1 cellular context compared by ENCODE assay signal in the genomic region with DNA sequence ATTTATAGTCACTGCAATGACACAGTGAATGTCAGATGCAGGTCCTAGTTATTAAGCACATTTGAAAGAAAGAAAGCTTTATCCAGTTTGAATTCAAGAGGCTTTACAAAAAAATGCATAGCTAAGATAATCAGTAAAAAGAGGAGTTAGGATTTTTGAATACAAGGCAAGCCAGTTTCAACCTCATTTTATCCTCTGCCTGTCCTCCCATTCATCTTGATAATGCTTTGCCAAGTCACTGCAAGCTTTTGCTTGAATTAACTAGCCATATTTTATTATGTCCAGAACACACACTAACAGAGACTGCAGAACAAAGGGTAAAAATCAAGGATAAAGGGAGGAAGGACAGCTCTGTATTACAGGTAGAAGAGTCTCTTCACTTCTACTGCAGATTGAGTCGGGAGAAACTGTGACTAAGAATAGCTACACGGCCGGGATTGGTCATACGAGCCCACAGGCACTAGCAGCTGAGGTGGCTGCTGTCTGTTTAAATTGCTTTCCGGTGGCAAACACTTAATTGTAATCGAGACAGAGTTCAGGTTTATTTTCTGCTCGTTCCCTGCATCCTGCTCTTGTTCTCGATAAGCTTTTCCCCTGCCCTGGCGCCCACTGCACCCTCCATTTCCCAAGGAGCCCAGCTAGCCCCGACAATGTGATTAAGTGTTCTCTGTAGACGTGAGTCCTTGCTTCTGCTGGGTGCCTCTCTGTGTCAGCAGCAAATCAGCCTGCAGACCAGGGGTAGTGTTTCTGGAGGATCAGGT.
TF ChIP-seq lines count a peak whose summit lies in the region.

No MANE protein-coding gene starts in this region.

TF ChIP-seq in HEK293, 187 proteins besides CTCF, POLR2A, EP300 and RAD21 (continued from another document):
- TF ChIP-seq, protein P1, sequence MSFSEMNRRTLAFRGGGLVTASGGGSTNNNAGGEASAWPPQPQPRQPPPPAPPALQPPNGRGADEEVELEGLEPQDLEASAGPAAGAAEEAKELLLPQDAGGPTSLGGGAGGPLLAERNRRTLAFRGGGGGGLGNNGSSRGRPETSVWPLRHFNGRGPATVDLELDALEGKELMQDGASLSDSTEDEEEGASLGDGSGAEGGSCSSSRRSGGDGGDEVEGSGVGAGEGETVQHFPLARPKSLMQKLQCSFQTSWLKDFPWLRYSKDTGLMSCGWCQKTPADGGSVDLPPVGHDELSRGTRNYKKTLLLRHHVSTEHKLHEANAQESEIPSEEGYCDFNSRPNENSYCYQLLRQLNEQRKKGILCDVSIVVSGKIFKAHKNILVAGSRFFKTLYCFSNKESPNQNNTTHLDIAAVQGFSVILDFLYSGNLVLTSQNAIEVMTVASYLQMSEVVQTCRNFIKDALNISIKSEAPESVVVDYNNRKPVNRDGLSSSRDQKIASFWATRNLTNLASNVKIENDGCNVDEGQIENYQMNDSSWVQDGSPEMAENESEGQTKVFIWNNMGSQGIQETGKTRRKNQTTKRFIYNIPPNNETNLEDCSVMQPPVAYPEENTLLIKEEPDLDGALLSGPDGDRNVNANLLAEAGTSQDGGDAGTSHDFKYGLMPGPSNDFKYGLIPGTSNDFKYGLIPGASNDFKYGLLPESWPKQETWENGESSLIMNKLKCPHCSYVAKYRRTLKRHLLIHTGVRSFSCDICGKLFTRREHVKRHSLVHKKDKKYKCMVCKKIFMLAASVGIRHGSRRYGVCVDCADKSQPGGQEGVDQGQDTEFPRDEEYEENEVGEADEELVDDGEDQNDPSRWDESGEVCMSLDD (tag by site-specific recombination; IDR thresholded peaks at IDR 0.05): no peak
- TF ChIP-seq KLF16 (tag by site-specific recombination; IDR thresholded peaks at IDR 0.05): no peak
- peak; percentile 75 for TF ChIP-seq TRIM28 (IDR thresholded peaks at IDR 0.05; ENCODE audit: borderline replicate concordance, low read length)
- TF ChIP-seq, protein P2, sequence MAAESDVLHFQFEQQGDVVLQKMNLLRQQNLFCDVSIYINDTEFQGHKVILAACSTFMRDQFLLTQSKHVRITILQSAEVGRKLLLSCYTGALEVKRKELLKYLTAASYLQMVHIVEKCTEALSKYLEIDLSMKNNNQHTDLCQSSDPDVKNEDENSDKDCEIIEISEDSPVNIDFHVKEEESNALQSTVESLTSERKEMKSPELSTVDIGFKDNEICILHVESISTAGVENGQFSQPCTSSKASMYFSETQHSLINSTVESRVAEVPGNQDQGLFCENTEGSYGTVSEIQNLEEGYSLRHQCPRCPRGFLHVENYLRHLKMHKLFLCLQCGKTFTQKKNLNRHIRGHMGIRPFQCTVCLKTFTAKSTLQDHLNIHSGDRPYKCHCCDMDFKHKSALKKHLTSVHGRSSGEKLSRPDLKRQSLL (tag by site-specific recombination; IDR thresholded peaks at IDR 0.05): no peak
- no peak for TF ChIP-seq ZNF114 (tag by site-specific recombination; IDR thresholded peaks at IDR 0.05)
- TF ChIP-seq, protein P3, sequence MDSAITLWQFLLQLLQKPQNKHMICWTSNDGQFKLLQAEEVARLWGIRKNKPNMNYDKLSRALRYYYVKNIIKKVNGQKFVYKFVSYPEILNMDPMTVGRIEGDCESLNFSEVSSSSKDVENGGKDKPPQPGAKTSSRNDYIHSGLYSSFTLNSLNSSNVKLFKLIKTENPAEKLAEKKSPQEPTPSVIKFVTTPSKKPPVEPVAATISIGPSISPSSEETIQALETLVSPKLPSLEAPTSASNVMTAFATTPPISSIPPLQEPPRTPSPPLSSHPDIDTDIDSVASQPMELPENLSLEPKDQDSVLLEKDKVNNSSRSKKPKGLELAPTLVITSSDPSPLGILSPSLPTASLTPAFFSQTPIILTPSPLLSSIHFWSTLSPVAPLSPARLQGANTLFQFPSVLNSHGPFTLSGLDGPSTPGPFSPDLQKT (IDR thresholded peaks at IDR 0.05; ENCODE audit: borderline replicate concordance, low read depth, low read length): no peak
- TF ChIP-seq, protein P4, sequence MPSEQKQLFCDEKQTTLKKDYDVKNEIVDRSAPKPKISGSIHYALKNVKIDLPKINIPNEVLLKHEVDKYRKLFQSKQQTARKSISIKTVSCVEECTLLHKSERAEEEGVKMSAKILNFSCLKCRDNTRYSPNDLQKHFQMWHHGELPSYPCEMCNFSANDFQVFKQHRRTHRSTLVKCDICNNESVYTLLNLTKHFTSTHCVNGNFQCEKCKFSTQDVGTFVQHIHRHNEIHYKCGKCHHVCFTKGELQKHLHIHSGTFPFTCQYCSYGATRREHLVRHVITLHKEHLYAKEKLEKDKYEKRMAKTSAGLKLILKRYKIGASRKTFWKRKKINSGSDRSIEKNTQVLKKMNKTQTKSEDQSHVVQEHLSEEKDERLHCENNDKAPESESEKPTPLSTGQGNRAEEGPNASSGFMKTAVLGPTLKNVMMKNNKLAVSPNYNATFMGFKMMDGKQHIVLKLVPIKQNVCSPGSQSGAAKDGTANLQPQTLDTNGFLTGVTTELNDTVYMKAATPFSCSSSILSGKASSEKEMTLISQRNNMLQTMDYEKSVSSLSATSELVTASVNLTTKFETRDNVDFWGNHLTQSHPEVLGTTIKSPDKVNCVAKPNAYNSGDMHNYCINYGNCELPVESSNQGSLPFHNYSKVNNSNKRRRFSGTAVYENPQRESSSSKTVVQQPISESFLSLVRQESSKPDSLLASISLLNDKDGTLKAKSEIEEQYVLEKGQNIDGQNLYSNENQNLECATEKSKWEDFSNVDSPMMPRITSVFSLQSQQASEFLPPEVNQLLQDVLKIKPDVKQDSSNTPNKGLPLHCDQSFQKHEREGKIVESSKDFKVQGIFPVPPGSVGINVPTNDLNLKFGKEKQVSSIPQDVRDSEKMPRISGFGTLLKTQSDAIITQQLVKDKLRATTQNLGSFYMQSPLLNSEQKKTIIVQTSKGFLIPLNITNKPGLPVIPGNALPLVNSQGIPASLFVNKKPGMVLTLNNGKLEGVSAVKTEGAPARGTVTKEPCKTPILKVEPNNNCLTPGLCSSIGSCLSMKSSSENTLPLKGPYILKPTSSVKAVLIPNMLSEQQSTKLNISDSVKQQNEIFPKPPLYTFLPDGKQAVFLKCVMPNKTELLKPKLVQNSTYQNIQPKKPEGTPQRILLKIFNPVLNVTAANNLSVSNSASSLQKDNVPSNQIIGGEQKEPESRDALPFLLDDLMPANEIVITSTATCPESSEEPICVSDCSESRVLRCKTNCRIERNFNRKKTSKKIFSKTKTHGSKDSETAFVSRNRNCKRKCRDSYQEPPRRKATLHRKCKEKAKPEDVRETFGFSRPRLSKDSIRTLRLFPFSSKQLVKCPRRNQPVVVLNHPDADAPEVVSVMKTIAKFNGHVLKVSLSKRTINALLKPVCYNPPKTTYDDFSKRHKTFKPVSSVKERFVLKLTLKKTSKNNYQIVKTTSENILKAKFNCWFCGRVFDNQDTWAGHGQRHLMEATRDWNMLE (tag by site-specific recombination; conservative IDR thresholded peaks at IDR 0.05; ENCODE audit: low read depth): no peak
- no peak for TF ChIP-seq SP2 (tag by site-specific recombination; IDR thresholded peaks at IDR 0.05)
- no peak for TF ChIP-seq ZNF133 (tag by site-specific recombination; IDR thresholded peaks at IDR 0.05)
- TF ChIP-seq ZNF274 (IDR thresholded peaks at IDR 0.05; ENCODE audit: low read length): no peak
- TF ChIP-seq ZNF274 (tag by site-specific recombination; IDR thresholded peaks at IDR 0.05; ENCODE audit: borderline replicate concordance): peak; percentile 39; the same call in 1 of the 2 replicates
- TF ChIP-seq, protein P5, sequence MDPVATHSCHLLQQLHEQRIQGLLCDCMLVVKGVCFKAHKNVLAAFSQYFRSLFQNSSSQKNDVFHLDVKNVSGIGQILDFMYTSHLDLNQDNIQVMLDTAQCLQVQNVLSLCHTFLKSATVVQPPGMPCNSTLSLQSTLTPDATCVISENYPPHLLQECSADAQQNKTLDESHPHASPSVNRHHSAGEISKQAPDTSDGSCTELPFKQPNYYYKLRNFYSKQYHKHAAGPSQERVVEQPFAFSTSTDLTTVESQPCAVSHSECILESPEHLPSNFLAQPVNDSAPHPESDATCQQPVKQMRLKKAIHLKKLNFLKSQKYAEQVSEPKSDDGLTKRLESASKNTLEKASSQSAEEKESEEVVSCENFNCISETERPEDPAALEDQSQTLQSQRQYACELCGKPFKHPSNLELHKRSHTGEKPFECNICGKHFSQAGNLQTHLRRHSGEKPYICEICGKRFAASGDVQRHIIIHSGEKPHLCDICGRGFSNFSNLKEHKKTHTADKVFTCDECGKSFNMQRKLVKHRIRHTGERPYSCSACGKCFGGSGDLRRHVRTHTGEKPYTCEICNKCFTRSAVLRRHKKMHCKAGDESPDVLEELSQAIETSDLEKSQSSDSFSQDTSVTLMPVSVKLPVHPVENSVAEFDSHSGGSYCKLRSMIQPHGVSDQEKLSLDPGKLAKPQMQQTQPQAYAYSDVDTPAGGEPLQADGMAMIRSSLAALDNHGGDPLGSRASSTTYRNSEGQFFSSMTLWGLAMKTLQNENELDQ (tag by site-specific recombination; IDR thresholded peaks at IDR 0.05; ENCODE audit: low read depth): no peak
- no peak for TF ChIP-seq ZNF776 (tag by site-specific recombination; IDR thresholded peaks at IDR 0.05; ENCODE audit: borderline replicate concordance)
- TF ChIP-seq ZNF747 (tag by site-specific recombination; IDR thresholded peaks at IDR 0.05): no peak
- no peak for TF ChIP-seq HOXD13 (CRISPR knock-in tag; IDR thresholded peaks at IDR 0.05; ENCODE audit: borderline replicate concordance)
- no peak for TF ChIP-seq HOXA7 (CRISPR knock-in tag; IDR thresholded peaks at IDR 0.05; ENCODE audit: borderline replicate concordance)
TF ChIP-seq in HEK293: peak in this region for 4.
